Comparison of ENCODE assay signal across 20 cellular contexts in genomic region chr12:120874547-120875245, GRCh38. TPM values are rescaled to one million over a fixed set of nuclear protein-coding genes. Genes with fewer than 3 reads are reported as not detected.
DNase-seq lines count a peak whose midpoint lies in the region; ATAC-seq and TF ChIP-seq lines count a peak whose summit lies in the region.
"Had no signal": no experiment of that assay in that cellular context is flagged by ENCODE, and none has a peak within 500 bp of the region (broad histone marks: within the 10 kb centered on the region; RNA-seq: fewer than 3 reads in every experiment).

No MANE protein-coding gene starts in this region.

- H3K4me3 ChIP-seq in GM23338 (no peak overlapping the region), prostate gland (no peak overlapping the region), OCI-LY7 (ENCODE audit: low read depth, low read length, poor library complexity, severe bottlenecking) (no peak overlapping the region)
- H3K4me3 ChIP-seq: GM23248 had no signal

- H3K4me1 Mint-ChIP-seq in GM23338 = peaks cover 19% of the 10 kb centered on the region

- no peaks in the 10 kb centered on the region for H3K27me3 Mint-ChIP-seq in GM23338 (ENCODE audit: insufficient read depth, low read depth, poor library complexity)
- H3K27me3 Mint-ChIP-seq: B cell; CD4-positive, alpha-beta memory T cell; IgD-negative memory B cell had no signal

- H3K36me3 ChIP-seq in GM23338 (ENCODE audit: insufficient read depth) (no peaks in the 10 kb centered on the region), prostate gland (no peaks in the 10 kb centered on the region), OCI-LY7 (ENCODE audit: insufficient read depth, low read length) (no peaks in the 10 kb centered on the region)

- CTCF ChIA-PET in OCI-LY7 (lab: Charles Lee; ENCODE audit: unreplicated experiment) = no interaction called here

- H3K4me2 ChIP-seq in GM23338 (no peak overlapping the region), OCI-LY7 (ENCODE audit: low read length) (no peak overlapping the region)

- H4K20me1 ChIP-seq in GM23338 (replicated peaks; ENCODE audit: insufficient read depth) (peaks cover 6% of the 10 kb centered on the region), OCI-LY7 (ENCODE audit: insufficient read depth, low read length) (peaks cover 3% of the 10 kb centered on the region; the same call in 1 of the 2 replicates)

- no peak for TF ChIP-seq CTCF in GM23338 (conservative IDR thresholded peaks at IDR 0.05; ENCODE audit: low read depth in 2 of 2)
- no peak for TF ChIP-seq CTCF in prostate gland (IDR thresholded peaks at IDR 0.05)
- no peak for TF ChIP-seq CTCF in OCI-LY7 (conservative IDR thresholded peaks at IDR 0.05; ENCODE audit: low read length)

- H3K9me3 Mint-ChIP-seq in GM23338 = no peaks in the 10 kb centered on the region
- H3K9me3 Mint-ChIP-seq: CD4-positive, alpha-beta memory T cell; IgD-negative memory B cell had no signal

- ATAC-seq in GM23338 = no peak

- no peaks in the 10 kb centered on the region for H3K9me3 ChIP-seq in prostate gland
- no peaks in the 10 kb centered on the region for H3K9me3 ChIP-seq in OCI-LY7 (ENCODE audit: low read length)

- BruUV-seq in OCI-LY7 (replicated peaks; lab: Mats Ljungman, UMichigan) = no TSS peak

- no peaks in the 10 kb centered on the region for H3F3A ChIP-seq in GM23338 (replicated peaks; ENCODE audit: low read depth)

- H3K4me1 ChIP-seq in GM23338 (ENCODE audit: insufficient read depth) (no peaks in the 10 kb centered on the region), prostate gland (replicated peaks) (no peaks in the 10 kb centered on the region), OCI-LY7 (ENCODE audit: insufficient read depth, low read length, poor library complexity, severe bottlenecking) (no peaks in the 10 kb centered on the region)

- DNase-seq in GM23338 (ENCODE audit: low spot score) (no peak), anterior cingulate cortex (lab: John Stamatoyannopoulos, UW) (peak in 42 of 58 donors; percentile 0 to 64 (median 18)), head of caudate nucleus (peak in 34 of 42 donors; percentile 14 to 84 (median 45)), putamen (ENCODE audit: low spot score) (peak; percentile 61), prostate gland (ENCODE audit: low spot score) (no peak), OCI-LY7 (ENCODE audit: low spot score) (no peak), NCI-H1694 (lab: John Stamatoyannopoulos, UW) (no peak)
- DNase-seq: CD4-positive, alpha-beta memory T cell; DMS79; Kasumi-1; MM.1S; NCI-H1105 treated with DMSO at 0.1 percent for 48 hours; NCI-H2029; NCI-H2171; NCI-H446; NCI-H69; SHP77 had no signal

- H3K9me2 ChIP-seq in GM23338 (ENCODE audit: insufficient read depth) (no peaks in the 10 kb centered on the region), OCI-LY7 (ENCODE audit: insufficient read depth, low read length) (no peaks in the 10 kb centered on the region)

- 91% methylated on average over 5 of the region's 5 CpGs for WGBS in prostate gland

- H3K36me3 Mint-ChIP-seq in GM23338 (ENCODE audit: low read depth) = no peaks in the 10 kb centered on the region

- H3K27ac ChIP-seq in GM23338 (ENCODE audit: low read depth) = no peak overlapping the region
- H3K27ac ChIP-seq in prostate gland = no peak overlapping the region
- H3K27ac ChIP-seq in OCI-LY7 (ENCODE audit: low read depth, low read length, poor library complexity, severe bottlenecking) = no peak overlapping the region
- H3K27ac ChIP-seq: GM23248 had no signal

- H3K79me2 ChIP-seq in GM23338 (replicated peaks; ENCODE audit: insufficient read depth) (peaks cover 85% of the 10 kb centered on the region), OCI-LY7 (ENCODE audit: insufficient read depth, low read depth, low read length) (peaks cover 58% of the 10 kb centered on the region)

- H3K27me3 ChIP-seq in GM23338 (ENCODE audit: insufficient read depth) = no peaks in the 10 kb centered on the region
- no peaks in the 10 kb centered on the region for H3K27me3 ChIP-seq in prostate gland (replicated peaks; ENCODE audit: insufficient read depth)

- no peak for TF ChIP-seq POLR2A in prostate gland (IDR thresholded peaks at IDR 0.05)

- intact Hi-C loops in head of caudate nucleus (cut with DNase I) = no loop called here
- intact Hi-C loops in prostate gland (cut with DNase I) = no loop called here
- intact Hi-C loops in OCI-LY7 (cut with micrococcal nuclease; ENCODE audit: unreplicated experiment) = no loop called here

- H3K4me3 Mint-ChIP-seq in GM23338 = no peak overlapping the region
- H3K4me3 Mint-ChIP-seq: B cell had no signal

- H2AFZ ChIP-seq in GM23338 (no peak overlapping the region), OCI-LY7 (ENCODE audit: low read length) (no peak overlapping the region)
- H2AFZ ChIP-seq: GM23248 had no signal

- POLR2A ChIA-PET in OCI-LY7 (lab: Charles Lee) = interaction anchor here (1.2 to 1.3 kb wide), 2 partner anchors 17 kb away, joined by 5 to 9 read pairs; no protein-coding TSS in a partner anchor

- peak overlapping the region; percentile 66 for H3K27ac Mint-ChIP-seq in GM23338
- H3K27ac Mint-ChIP-seq: B cell had no signal

TF ChIP-seq in GM23338, 12 proteins besides CTCF, POLR2A, EP300 and RAD21:
- TF ChIP-seq ZNF114 (CRISPR knock-in tag; IDR thresholded peaks at IDR 0.05) (no peak), ETS1 (IDR thresholded peaks at IDR 0.05) (no peak), JUNB (IDR thresholded peaks at IDR 0.05; ENCODE audit: unreplicated experiment) (no peak), CREB1 (CRISPR knock-in tag; IDR thresholded peaks at IDR 0.05; ENCODE audit: low read depth) (no peak), EZH2 (IDR thresholded peaks at IDR 0.05; ENCODE audit: low read depth, unreplicated experiment) (no peak)

RNA-seq across cellular contexts. Expression of gene SPPL3, which starts 29.5 kb away (rescaled TPM):
- total RNA-seq in GM23338 (2014; rRNA removed; shearing (Covaris generic)) = 25.2 and 27.8 TPM in 2 replicates
- 10.9 and 12.7 TPM in 2 replicates for polyA plus RNA-seq in GM23338 (2016; fragmentation: Nextera tagmentation; extraction: Ambion mirVana)
- total RNA-seq in prostate gland (10 to 100 TPM; 36.0 to 37.1 TPM), OCI-LY7 (2022) (36.6 and 42.0 TPM in 2 replicates)
- 5.5 and 8.6 TPM in 2 replicates for total RNA-seq in OCI-LY7 (2014; rRNA removed; shearing (Covaris generic))

Comparison
In these comparisons a context has a peak if more than half of its experiments do, and no peak if none do; other contexts are left out.
1. DNase-seq: peak in anterior cingulate cortex (42 of 58), head of caudate nucleus (34 of 42) and putamen (single experiment); none in GM23338 (single experiment), prostate gland (single experiment), OCI-LY7 (single experiment) and NCI-H1694 (single experiment).